In the genomic region with DNA sequence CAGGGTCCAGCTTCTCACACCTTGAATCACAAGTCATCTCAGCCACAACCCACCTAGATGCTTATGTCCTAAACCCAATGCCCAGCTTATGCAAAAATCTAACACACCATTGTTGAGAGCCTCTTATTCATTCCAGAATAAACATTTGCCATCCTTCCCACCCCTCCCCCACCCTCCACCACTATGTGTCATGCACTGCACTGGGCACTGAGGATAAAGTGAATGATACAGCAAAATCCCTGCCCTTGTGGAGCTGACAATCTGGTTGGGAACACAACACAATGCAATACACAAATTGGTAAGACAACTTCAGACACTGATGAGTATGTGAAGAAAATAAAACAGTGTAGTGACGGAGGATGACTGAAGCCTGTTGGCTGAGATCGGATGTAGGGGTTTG, we compare ENCODE assay signal across 20 cellular contexts. TPM values are rescaled to one million over a fixed set of nuclear protein-coding genes. Genes with fewer than 3 reads are reported as not detected.
DNase-seq lines count a peak whose midpoint lies in the region; ATAC-seq and TF ChIP-seq lines count a peak whose summit lies in the region.
"Had no signal": no experiment of that assay in that cellular context is flagged by ENCODE, and none has a peak within 500 bp of the region (broad histone marks: within the 10 kb centered on the region; RNA-seq: fewer than 3 reads in every experiment).

No MANE protein-coding gene starts in this region.

- TF ChIP-seq POLR2A in breast epithelium (IDR thresholded peaks at IDR 0.05) (no peak), vagina (IDR thresholded peaks at IDR 0.05) (no peak)

- H3K27ac Mint-ChIP-seq in MCF 10A (ENCODE audit: low read depth, unreplicated experiment): no peak overlapping the region
- H3K27ac Mint-ChIP-seq in activated CD8-positive, alpha-beta T cell treated with anti-CD3 and anti-CD28 coated beads for 36 hours: no peak overlapping the region

- H3K9me3 ChIP-seq in breast epithelium (no peaks in the 10 kb centered on the region), iPS DF 6.9 (ENCODE audit: control insufficient read depth, insufficient read depth, low read length) (no peaks in the 10 kb centered on the region), vagina (no peaks in the 10 kb centered on the region)
- H3K9me3 ChIP-seq: Peyer's patch had no signal

- H3K36me3 Mint-ChIP-seq in MCF 10A (ENCODE audit: insufficient read depth, unreplicated experiment): no peaks in the 10 kb centered on the region
- no peaks in the 10 kb centered on the region for H3K36me3 Mint-ChIP-seq in activated CD8-positive, alpha-beta T cell treated with anti-CD3 and anti-CD28 coated beads for 36 hours (ENCODE audit: low read depth)
- H3K36me3 Mint-ChIP-seq: naive thymus-derived CD8-positive, alpha-beta T cell had no signal

- no peaks in the 10 kb centered on the region for H3K36me3 ChIP-seq in breast epithelium
- no peaks in the 10 kb centered on the region for H3K36me3 ChIP-seq in iPS DF 6.9 (ENCODE audit: control insufficient read depth, insufficient read depth, low read length)
- H3K36me3 ChIP-seq in vagina: no peaks in the 10 kb centered on the region
- H3K36me3 ChIP-seq: Peyer's patch had no signal

- CTCF ChIA-PET in MCF 10A (lab: Yijun Ruan, JAX): interaction anchor here (0.6 to 1.8 kb wide), 9 partner anchors 19 to 451 kb away, joined by 3 to 8 read pairs (median 4); no protein-coding TSS in a partner anchor
- CTCF ChIA-PET in activated CD8-positive, alpha-beta T cell treated with anti-CD3 and anti-CD28 coated beads for 36 hours (lab: Charles Lee): interaction anchor here (1.0 to 2.9 kb wide), 2 partner anchors 37 to 76 kb away, joined by 3 to 10 read pairs; no protein-coding TSS in a partner anchor

- no TSS peak for BruUV-seq in MCF 10A (replicated peaks; lab: Mats Ljungman, UMichigan)

- H3K4me1 ChIP-seq in breast epithelium (peaks cover 6 to 9% of the 10 kb centered on the region in 2 donors), iPS DF 6.9 (ENCODE audit: control insufficient read depth, insufficient read depth, low read length) (peaks cover 5% of the 10 kb centered on the region), vagina (peaks cover 40% of the 10 kb centered on the region)

- intact Hi-C loops in MCF 10A (cut with micrococcal nuclease) (loop anchor here (2.0 kb wide), 2 partner anchors 45 to 285 kb away; no protein-coding TSS in a partner anchor), breast epithelium (cut with DNase I; ENCODE audit: low total_unique reads) (no loop called here), vagina (cut with DNase I) (no loop called here)
- intact Hi-C loops in activated CD8-positive, alpha-beta T cell treated with anti-CD3 and anti-CD28 coated beads for 36 hours (cut with micrococcal nuclease): loop anchor here (2.0 kb wide), 1 partner anchor 77 kb away; no protein-coding TSS in a partner anchor

- H3K27me3 Mint-ChIP-seq in MCF 10A (ENCODE audit: insufficient read depth, unreplicated experiment): no peaks in the 10 kb centered on the region
- H3K27me3 Mint-ChIP-seq in activated CD8-positive, alpha-beta T cell treated with anti-CD3 and anti-CD28 coated beads for 36 hours: no peaks in the 10 kb centered on the region
- H3K27me3 Mint-ChIP-seq: activated CD4-positive, alpha-beta T cell treated with anti-CD3 and anti-CD28 coated beads for 36 hours had no signal

- peaks cover 41% of the 10 kb centered on the region for H3K4me1 Mint-ChIP-seq in MCF 10A (ENCODE audit: insufficient read depth, unreplicated experiment)
- H3K4me1 Mint-ChIP-seq in activated CD8-positive, alpha-beta T cell treated with anti-CD3 and anti-CD28 coated beads for 36 hours (ENCODE audit: low read depth): peaks cover 30% of the 10 kb centered on the region

- peak; percentile 31 for DNase-seq in MCF 10A (ENCODE audit: unreplicated experiment)
- DNase-seq in breast epithelium (ENCODE audit: low spot score in 2 of 2): no peak
- DNase-seq in activated CD8-positive, alpha-beta T cell treated with anti-CD3 and anti-CD28 coated beads for 36 hours: no peak
- no peak for DNase-seq in iPS DF 6.9 (ENCODE audit: low read depth, low spot score)
- DNase-seq in vagina (ENCODE audit: extremely low spot score in 2 of 2): no peak
- DNase-seq in NCI-H226: no peak
- no peak for DNase-seq in HK-2 (ENCODE audit: unreplicated experiment)
- DNase-seq: activated CD4-positive, alpha-beta T cell treated with anti-CD3 and anti-CD28 coated beads for 36 hours; activated effector memory CD4-positive, alpha-beta T cell treated with anti-CD3 and anti-CD28 coated beads, Interleukin-2, amount 50 U/mL, for 16 hours; central memory CD4-positive, alpha-beta T cell; KBM-7; naive thymus-derived CD8-positive, alpha-beta T cell; NCI-H1436; NCI-H446 treated with DMSO at 0.1 percent for 48 hours; Peyer's patch; right cardiac atrium; SW 1271 had no signal

- no peak for ATAC-seq in activated CD8-positive, alpha-beta T cell treated with anti-CD3 and anti-CD28 coated beads for 36 hours
- ATAC-seq in GM18498 (IDR thresholded peaks at IDR 0.05; ENCODE audit: unreplicated experiment): no peak
- ATAC-seq: activated CD4-positive, alpha-beta T cell treated with anti-CD3 and anti-CD28 coated beads for 36 hours; left lobe of liver; naive thymus-derived CD8-positive, alpha-beta T cell; right cardiac atrium had no signal

- H3K27me3 ChIP-seq in breast epithelium (no peaks in the 10 kb centered on the region), iPS DF 6.9 (ENCODE audit: control insufficient read depth, insufficient read depth, low read length) (no peaks in the 10 kb centered on the region), vagina (no peaks in the 10 kb centered on the region)
- H3K27me3 ChIP-seq: hepatocyte, Peyer's patch had no signal

- no peak overlapping the region for H3K4me3 Mint-ChIP-seq in MCF 10A (ENCODE audit: unreplicated experiment)
- H3K4me3 Mint-ChIP-seq in activated CD8-positive, alpha-beta T cell treated with anti-CD3 and anti-CD28 coated beads for 36 hours: peak overlapping the region; percentile 73

- no peak overlapping the region for H3K4me3 ChIP-seq in breast epithelium
- H3K4me3 ChIP-seq in iPS DF 6.9 (ENCODE audit: low read length): no peak overlapping the region
- H3K4me3 ChIP-seq in vagina: no peak overlapping the region
- H3K4me3 ChIP-seq: hepatocyte, Peyer's patch had no signal

- no CpG with 5 or more reads among the region's 2 CpGs for WGBS in iPS DF 6.9 (ENCODE audit: insufficient coverage, insufficient read length)

- POLR2A ChIA-PET in MCF 10A (lab: Yijun Ruan, JAX): interaction anchor here (0.7 kb wide), 1 partner anchor 117 kb away, joined by 4 read pairs; a partner anchor contains a TSS
- POLR2A ChIA-PET in activated CD8-positive, alpha-beta T cell treated with anti-CD3 and anti-CD28 coated beads for 36 hours (lab: Charles Lee): interaction anchor here (1.6 kb wide), 1 partner anchor 18 kb away, joined by 10 read pairs; a partner anchor contains a TSS

- H3K27ac ChIP-seq in breast epithelium (no peak overlapping the region), iPS DF 6.9 (ENCODE audit: low read length) (peak overlapping the region; percentile 66), vagina (peak overlapping the region; percentile 54)
- H3K27ac ChIP-seq: hepatocyte had no signal

- TF ChIP-seq CTCF in MCF 10A (IDR thresholded peaks at IDR 0.05; ENCODE audit: unreplicated experiment): no peak
- TF ChIP-seq CTCF in breast epithelium (IDR thresholded peaks at IDR 0.05): no peak
- no peak for TF ChIP-seq CTCF in activated CD8-positive, alpha-beta T cell treated with anti-CD3 and anti-CD28 coated beads for 36 hours (IDR thresholded peaks at IDR 0.05)
- TF ChIP-seq CTCF in vagina (IDR thresholded peaks at IDR 0.05): no peak

- H3K9me3 Mint-ChIP-seq in MCF 10A (ENCODE audit: unreplicated experiment): no peaks in the 10 kb centered on the region
- H3K9me3 Mint-ChIP-seq in activated CD8-positive, alpha-beta T cell treated with anti-CD3 and anti-CD28 coated beads for 36 hours: no peaks in the 10 kb centered on the region
- H3K9me3 Mint-ChIP-seq: naive thymus-derived CD8-positive, alpha-beta T cell had no signal

RNA-seq across cellular contexts. Expression of a gene that starts 1.4 kb away (rescaled TPM):
- total RNA-seq in MCF 10A (2022) (37.2 and 53.3 TPM in 2 replicates), breast epithelium (10 to 100 TPM; 38.2 to 53.1 (median 40.1) TPM), vagina (158 TPM)
- total RNA-seq in activated CD8-positive, alpha-beta T cell treated with anti-CD3 and anti-CD28 coated beads for 36 hours: 10 to 100 TPM; 19.9 to 21.2 TPM

RNA-seq across cellular contexts. Expression of a gene that starts 18.3 kb away (rescaled TPM):
- total RNA-seq in MCF 10A (2022): 26.4 and 36.3 TPM in 2 replicates
- total RNA-seq in breast epithelium: 10 to 100 TPM; 10.2 to 20.0 (median 18.6) TPM
- 10 to 100 TPM; 19.9 to 21.0 TPM for total RNA-seq in activated CD8-positive, alpha-beta T cell treated with anti-CD3 and anti-CD28 coated beads for 36 hours
- total RNA-seq in vagina: 21.1 TPM

RNA-seq across cellular contexts. Expression of a gene that starts 48.6 kb away (rescaled TPM):
- total RNA-seq in MCF 10A (2022) (0.09 and 0.15 TPM in 2 replicates), breast epithelium (1 to 10 TPM in 2 of 3 donors, under 1 TPM in 1; 0.64 to 6.4 (median 2.0) TPM), vagina (5.6 TPM)
- total RNA-seq in activated CD8-positive, alpha-beta T cell treated with anti-CD3 and anti-CD28 coated beads for 36 hours: not detected
- total RNA-seq: activated CD4-positive, alpha-beta T cell treated with anti-CD3 and anti-CD28 coated beads for 36 hours; naive thymus-derived CD8-positive, alpha-beta T cell had no signal

Comparison
In these comparisons a context has a peak if more than half of its experiments do, and no peak if none do; other contexts are left out.
1. intact Hi-C loops: an anchor here in MCF 10A (2.0 kb wide) and activated CD8-positive, alpha-beta T cell treated with anti-CD3 and anti-CD28 coated beads for 36 hours (2.0 kb wide); none called in breast epithelium and vagina.
2. H3K27ac ChIP-seq: peak in iPS DF 6.9 (single experiment) and vagina (single experiment); none in breast epithelium (0 of 2).